1 cellular context compared by ENCODE assay signal in genomic region chr12:72207756-72208155, GRCh38.
TF ChIP-seq lines count a peak whose summit lies in the region.

No MANE protein-coding gene starts in this region.

TF ChIP-seq in GM23338, 12 proteins besides CTCF, POLR2A, EP300 and RAD21 (continued from another document):
- TF ChIP-seq, protein P1, sequence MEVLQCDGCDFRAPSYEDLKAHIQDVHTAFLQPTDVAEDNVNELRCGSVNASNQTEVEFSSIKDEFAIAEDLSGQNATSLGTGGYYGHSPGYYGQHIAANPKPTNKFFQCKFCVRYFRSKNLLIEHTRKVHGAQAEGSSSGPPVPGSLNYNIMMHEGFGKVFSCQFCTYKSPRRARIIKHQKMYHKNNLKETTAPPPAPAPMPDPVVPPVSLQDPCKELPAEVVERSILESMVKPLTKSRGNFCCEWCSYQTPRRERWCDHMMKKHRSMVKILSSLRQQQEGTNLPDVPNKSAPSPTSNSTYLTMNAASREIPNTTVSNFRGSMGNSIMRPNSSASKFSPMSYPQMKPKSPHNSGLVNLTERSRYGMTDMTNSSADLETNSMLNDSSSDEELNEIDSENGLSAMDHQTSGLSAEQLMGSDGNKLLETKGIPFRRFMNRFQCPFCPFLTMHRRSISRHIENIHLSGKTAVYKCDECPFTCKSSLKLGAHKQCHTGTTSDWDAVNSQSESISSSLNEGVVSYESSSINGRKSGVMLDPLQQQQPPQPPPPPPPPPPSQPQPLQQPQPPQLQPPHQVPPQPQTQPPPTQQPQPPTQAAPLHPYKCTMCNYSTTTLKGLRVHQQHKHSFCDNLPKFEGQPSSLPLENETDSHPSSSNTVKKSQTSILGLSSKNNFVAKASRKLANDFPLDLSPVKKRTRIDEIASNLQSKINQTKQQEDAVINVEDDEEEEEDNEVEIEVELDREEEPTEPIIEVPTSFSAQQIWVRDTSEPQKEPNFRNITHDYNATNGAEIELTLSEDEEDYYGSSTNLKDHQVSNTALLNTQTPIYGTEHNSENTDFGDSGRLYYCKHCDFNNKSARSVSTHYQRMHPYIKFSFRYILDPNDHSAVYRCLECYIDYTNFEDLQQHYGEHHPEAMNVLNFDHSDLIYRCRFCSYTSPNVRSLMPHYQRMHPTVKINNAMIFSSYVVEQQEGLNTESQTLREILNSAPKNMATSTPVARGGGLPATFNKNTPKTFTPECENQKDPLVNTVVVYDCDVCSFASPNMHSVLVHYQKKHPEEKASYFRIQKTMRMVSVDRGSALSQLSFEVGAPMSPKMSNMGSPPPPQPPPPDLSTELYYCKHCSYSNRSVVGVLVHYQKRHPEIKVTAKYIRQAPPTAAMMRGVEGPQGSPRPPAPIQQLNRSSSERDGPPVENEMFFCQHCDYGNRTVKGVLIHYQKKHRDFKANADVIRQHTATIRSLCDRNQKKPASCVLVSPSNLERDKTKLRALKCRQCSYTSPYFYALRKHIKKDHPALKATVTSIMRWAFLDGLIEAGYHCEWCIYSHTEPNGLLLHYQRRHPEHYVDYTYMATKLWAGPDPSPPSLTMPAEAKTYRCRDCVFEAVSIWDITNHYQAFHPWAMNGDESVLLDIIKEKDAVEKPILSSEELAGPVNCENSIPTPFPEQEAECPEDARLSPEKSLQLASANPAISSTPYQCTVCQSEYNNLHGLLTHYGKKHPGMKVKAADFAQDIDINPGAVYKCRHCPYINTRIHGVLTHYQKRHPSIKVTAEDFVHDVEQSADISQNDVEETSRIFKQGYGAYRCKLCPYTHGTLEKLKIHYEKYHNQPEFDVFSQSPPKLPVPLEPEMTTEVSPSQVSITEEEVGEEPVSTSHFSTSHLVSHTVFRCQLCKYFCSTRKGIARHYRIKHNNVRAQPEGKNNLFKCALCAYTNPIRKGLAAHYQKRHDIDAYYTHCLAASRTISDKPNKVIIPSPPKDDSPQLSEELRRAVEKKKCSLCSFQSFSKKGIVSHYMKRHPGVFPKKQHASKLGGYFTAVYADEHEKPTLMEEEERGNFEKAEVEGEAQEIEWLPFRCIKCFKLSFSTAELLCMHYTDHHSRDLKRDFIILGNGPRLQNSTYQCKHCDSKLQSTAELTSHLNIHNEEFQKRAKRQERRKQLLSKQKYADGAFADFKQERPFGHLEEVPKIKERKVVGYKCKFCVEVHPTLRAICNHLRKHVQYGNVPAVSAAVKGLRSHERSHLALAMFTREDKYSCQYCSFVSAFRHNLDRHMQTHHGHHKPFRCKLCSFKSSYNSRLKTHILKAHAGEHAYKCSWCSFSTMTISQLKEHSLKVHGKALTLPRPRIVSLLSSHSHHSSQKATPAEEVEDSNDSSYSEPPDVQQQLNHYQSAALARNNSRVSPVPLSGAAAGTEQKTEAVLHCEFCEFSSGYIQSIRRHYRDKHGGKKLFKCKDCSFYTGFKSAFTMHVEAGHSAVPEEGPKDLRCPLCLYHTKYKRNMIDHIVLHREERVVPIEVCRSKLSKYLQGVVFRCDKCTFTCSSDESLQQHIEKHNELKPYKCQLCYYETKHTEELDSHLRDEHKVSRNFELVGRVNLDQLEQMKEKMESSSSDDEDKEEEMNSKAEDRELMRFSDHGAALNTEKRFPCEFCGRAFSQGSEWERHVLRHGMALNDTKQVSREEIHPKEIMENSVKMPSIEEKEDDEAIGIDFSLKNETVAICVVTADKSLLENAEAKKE (CRISPR knock-in tag; IDR thresholded peaks at IDR 0.05): no peak
